ENCODE assay signal across 8 cellular contexts in the genomic region with DNA sequence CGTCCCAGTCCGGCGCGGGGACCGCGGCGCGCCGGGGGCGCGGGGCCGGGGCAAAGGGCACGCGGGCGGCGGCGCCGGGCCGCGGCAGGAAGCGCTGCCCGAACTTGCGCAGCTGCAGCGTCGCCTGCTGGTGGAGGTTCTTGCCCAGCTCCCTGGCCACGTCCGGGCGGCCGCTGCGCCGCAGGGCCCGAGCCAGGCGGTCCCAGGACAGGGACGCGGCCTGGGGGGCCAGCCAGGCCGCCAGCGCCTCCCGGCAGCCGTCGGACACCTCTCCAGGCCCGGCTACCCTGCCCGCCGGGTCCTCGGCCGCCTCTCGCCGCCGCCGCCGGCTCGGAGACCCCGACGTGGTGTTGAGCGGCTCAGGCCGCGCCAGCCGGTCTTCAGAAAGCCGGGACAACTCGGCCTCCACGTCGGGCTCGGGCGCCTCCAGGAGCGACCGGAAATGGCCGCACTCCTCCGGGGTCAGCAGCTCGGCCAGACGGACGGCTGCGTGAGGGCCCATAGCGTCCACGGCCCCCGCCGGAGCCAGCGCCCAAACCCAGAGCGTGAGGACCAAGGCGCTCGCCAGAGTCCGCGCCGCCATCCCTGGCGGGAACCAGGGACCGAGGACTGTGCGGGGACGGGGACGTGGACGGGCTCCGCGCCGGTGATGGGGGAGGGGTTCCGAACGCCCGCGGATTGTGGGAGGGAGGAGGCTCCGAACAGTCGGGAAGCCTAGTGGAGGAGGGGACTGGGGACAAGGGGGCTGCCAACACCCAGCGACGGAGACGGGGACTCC. TPM values are rescaled to one million over a fixed set of nuclear protein-coding genes. Genes with fewer than 3 reads are reported as not detected.
A peak's percentile ranks its signal among the peaks of the same experiment; 100 is the strongest.
DNase-seq lines count a peak whose midpoint lies in the region; ATAC-seq, FAIRE-seq and TF ChIP-seq lines count a peak whose summit lies in the region.

No MANE protein-coding gene starts in this region.

- H3K4me2 ChIP-seq in mesendoderm (ENCODE audit: low read length), result peak overlapping the region; percentile 52

- H3K23ac ChIP-seq in mesendoderm (ENCODE audit: low read length), result no peak overlapping the region

- no peak overlapping the region for H2BK120ac ChIP-seq in mesendoderm (ENCODE audit: low read depth, low read length)

- no peak overlapping the region for H4K5ac ChIP-seq in mesendoderm (ENCODE audit: low read length)

- no peak for FAIRE-seq in H54 (lab: Jason Lieb, UNC)

- H3K27me3 Mint-ChIP-seq in endothelial cell (ENCODE audit: unreplicated experiment), result peaks cover 30% of the 10 kb centered on the region

- H4K8ac ChIP-seq in mesendoderm (ENCODE audit: low read depth, low read length), result no peak overlapping the region

- H3K79me2 ChIP-seq in mesendoderm (ENCODE audit: control insufficient read depth, insufficient read depth, low read length), result no peaks in the 10 kb centered on the region

- peak overlapping the region; percentile 90 for H3K18ac ChIP-seq in mesendoderm (ENCODE audit: low read length)

- H3K9ac ChIP-seq in mesendoderm (ENCODE audit: low read length), result peak overlapping the region; percentile 73

- H3K79me1 ChIP-seq in mesendoderm (ENCODE audit: low read length), result no peaks in the 10 kb centered on the region

- TF ChIP-seq POLR2A in H54 (IDR thresholded peaks at IDR 0.05; ENCODE audit: low read depth, low read length), result no peak

- peak overlapping the region; percentile 76 for H3K4ac ChIP-seq in mesendoderm (ENCODE audit: low read depth, low read length)

- peak overlapping the region; percentile 86 for H3K56ac ChIP-seq in mesendoderm (ENCODE audit: low read length)

- TF ChIP-seq CTCF in GM12872 (IDR thresholded peaks at IDR 0.05; ENCODE audit: insufficient read depth, low read depth, low read length), result peak; percentile 70
- peak; percentile 50 for TF ChIP-seq CTCF in endothelial cell (IDR thresholded peaks at IDR 0.05; ENCODE audit: unreplicated experiment)

- H2BK15ac ChIP-seq in mesendoderm (replicated peaks; ENCODE audit: low read depth), result no peak overlapping the region

- DNase-seq in NCI-H2196 treated with DMSO at 0.1 percent for 48 hours (lab: John Stamatoyannopoulos, UW; ENCODE audit: unreplicated experiment) (peak; percentile 32), endothelial cell (ENCODE audit: low spot score) (peak; percentile 87), mesendoderm (peak; percentile 82), H54 (ENCODE audit: insufficient read length, low spot score) (no peak)
- DNase-seq in activated CD8-positive, alpha-beta memory T cell treated with anti-CD3 and anti-CD28 coated beads, Interleukin-2, amount 50 U/mL, for 48 hours, result peak; percentile 85
- DNase-seq in stimulated activated CD8-positive, alpha-beta memory T cell treated with anti-CD3 and anti-CD28 coated beads, Interleukin-12 subunit alpha, Interleukin-12 subunit beta, amount 100 ng/mL, for 4 hours (ENCODE audit: low read depth), result peak; percentile 55

- peaks cover 23% of the 10 kb centered on the region for H3K4me1 Mint-ChIP-seq in endothelial cell (ENCODE audit: unreplicated experiment)

- no peak for ATAC-seq in GM21515 (IDR thresholded peaks at IDR 0.05; ENCODE audit: unreplicated experiment)

- H3K4me3 ChIP-seq in mesendoderm (ENCODE audit: low read length), result peak overlapping the region; percentile 30

- peaks cover 5% of the 10 kb centered on the region for H3K27me3 ChIP-seq in mesendoderm (ENCODE audit: insufficient read depth, low read length, poor library complexity)

- no CpG with 5 or more reads among the region's 100 CpGs for WGBS in mesendoderm (ENCODE audit: extremely low coverage, insufficient coverage, low lambda C conversion rate)

- H3K9me3 Mint-ChIP-seq in endothelial cell (ENCODE audit: unreplicated experiment), result no peaks in the 10 kb centered on the region

- H3K4me1 ChIP-seq in mesendoderm (ENCODE audit: control insufficient read depth, low read depth, low read length), result peaks cover 2% of the 10 kb centered on the region

- peaks cover 13% of the 10 kb centered on the region for H3K36me3 Mint-ChIP-seq in endothelial cell (ENCODE audit: low read depth, unreplicated experiment)

- H3K36me3 ChIP-seq in mesendoderm (ENCODE audit: control insufficient read depth, insufficient read depth, low read length), result no peaks in the 10 kb centered on the region

- H3K27ac ChIP-seq in mesendoderm (ENCODE audit: low read depth, low read length), result no peak overlapping the region

- H2AK5ac ChIP-seq in mesendoderm (ENCODE audit: low read length), result no peak overlapping the region

- peak overlapping the region; percentile 89 for H3K27ac Mint-ChIP-seq in endothelial cell (ENCODE audit: unreplicated experiment)

- H3K4me3 Mint-ChIP-seq in endothelial cell (ENCODE audit: unreplicated experiment), result peak overlapping the region; percentile 87

- H2BK5ac ChIP-seq in mesendoderm (ENCODE audit: low read length), result no peak overlapping the region

RNA-seq across cellular contexts. Expression of gene FIGNL2, which starts 34.0 kb away (rescaled TPM):
- total RNA-seq in endothelial cell (ENCODE audit: unreplicated experiment), result 42.0 TPM
- 0.77 TPM for polyA plus RNA-seq in mesendoderm (2013, experiment 1 of 2)
- 0.69 TPM for polyA plus RNA-seq in mesendoderm (2013, experiment 2 of 2)
